In genomic region chr15:37253877-37254276, GRCh38 we compare ENCODE assay signal across 30 cellular contexts.
DNase-seq lines count a peak whose midpoint lies in the region; TF ChIP-seq lines count a peak whose summit lies in the region.
"Had no signal": no experiment of that assay in that cellular context is flagged by ENCODE, and none has a peak within 500 bp of the region (broad histone marks: within the 10 kb centered on the region; RNA-seq: fewer than 3 reads in every experiment).

No MANE protein-coding gene starts in this region.

- no peaks in the 10 kb centered on the region for H3K79me2 ChIP-seq in smooth muscle cell (ENCODE audit: low read depth)

- no peaks in the 10 kb centered on the region for H3K36me3 Mint-ChIP-seq in mesothelial cell of epicardium
- H3K36me3 Mint-ChIP-seq: activated naive CD4-positive, alpha-beta T cell treated with anti-CD3 and anti-CD28 coated beads, Interleukin-2, amount 10 ng/mL, durations not matched to agents 7 days and 5 days; natural killer cell treated with Interleukin-12 subunit alpha and Interleukin-12 subunit beta and Interleukin-15 and Interleukin-18, amount 100 ng/mL, for 72 hours; stimulated activated effector memory CD8-positive, alpha-beta T cell treated with anti-CD3 and anti-CD28 coated beads, Interleukin-12 subunit alpha, Interleukin-12 subunit beta, amount 100 ng/mL, for 72 hours had no signal

- H3F3A ChIP-seq in smooth muscle cell (ENCODE audit: low read depth): no peaks in the 10 kb centered on the region

- H3K4me3 ChIP-seq in fibroblast of villous mesenchyme (ENCODE audit: low read depth, low read length) (no peak overlapping the region), smooth muscle cell (no peak overlapping the region)
- H3K4me3 ChIP-seq: coronary artery, GM23338, left ventricle myocardium inferior, psoas muscle, upper lobe of left lung had no signal

- peak overlapping the region; percentile 65 for H3K4me2 ChIP-seq in smooth muscle cell
- H3K4me2 ChIP-seq: GM23338 had no signal

- WGBS in smooth muscle cell (ENCODE audit: low lambda C conversion rate): 29% methylated on average over 7 of the region's 7 CpGs

- peaks cover 12% of the 10 kb centered on the region for H3K9me3 Mint-ChIP-seq in mesothelial cell of epicardium
- H3K9me3 Mint-ChIP-seq: activated naive CD4-positive, alpha-beta T cell treated with anti-CD3 and anti-CD28 coated beads, Interleukin-2, amount 10 ng/mL, durations not matched to agents 7 days and 5 days; GM23338 had no signal

- H3K9ac ChIP-seq in smooth muscle cell (ENCODE audit: low read depth): no peak overlapping the region

- H4K20me1 ChIP-seq in smooth muscle cell (ENCODE audit: low read depth): no peaks in the 10 kb centered on the region

- H3K4me3 Mint-ChIP-seq in mesothelial cell of epicardium: no peak overlapping the region
- H3K4me3 Mint-ChIP-seq: activated CD4-positive, alpha-beta memory T cell treated with anti-CD3 and anti-CD28 coated beads, Interleukin-2, amount 10 ng/mL, durations not matched to agents 7 days and 5 days; activated naive CD4-positive, alpha-beta T cell treated with anti-CD3 and anti-CD28 coated beads, Interleukin-2, amount 10 ng/mL, durations not matched to agents 7 days and 5 days; GM23338; natural killer cell treated with Interleukin-12 subunit alpha and Interleukin-12 subunit beta and Interleukin-15 and Interleukin-18, amount 100 ng/mL, for 72 hours; stimulated activated effector memory CD8-positive, alpha-beta T cell treated with anti-CD3 and anti-CD28 coated beads, Interleukin-12 subunit alpha, Interleukin-12 subunit beta, amount 100 ng/mL, for 72 hours; T-helper 2 cell treated with Interferon-gamma antibody and Interleukin-4, amounts not matched to agents 5 μg/mL and 100 μg/mL, for 36 hours had no signal

- H3K27ac ChIP-seq in smooth muscle cell (ENCODE audit: low read depth): no peak overlapping the region
- H3K27ac ChIP-seq: coronary artery, left ventricle myocardium inferior, psoas muscle, upper lobe of left lung had no signal

- no peaks in the 10 kb centered on the region for H3K4me1 ChIP-seq in smooth muscle cell (ENCODE audit: low read depth)
- H3K4me1 ChIP-seq: left ventricle myocardium inferior, psoas muscle, upper lobe of left lung had no signal

- peak; percentile 20 for DNase-seq in GM04503 (ENCODE audit: low read depth)
- DNase-seq in amniotic epithelial cell (ENCODE audit: low read depth): peak; percentile 19
- DNase-seq in fibroblast of villous mesenchyme (ENCODE audit: low read depth): peak; percentile 32
- no peak for DNase-seq in smooth muscle cell (lab: John Stamatoyannopoulos, UW; ENCODE audit: unreplicated experiment)
- no peak for DNase-seq in mesothelial cell of epicardium (ENCODE audit: low spot score in 2 of 2, unreplicated experiment in 2 of 2)
- no peak for DNase-seq in AML-193 (lab: John Stamatoyannopoulos, UW)
- DNase-seq in cardiac septum (ENCODE audit: low spot score): no peak
- DNase-seq: activated CD4-positive, alpha-beta memory T cell treated with anti-CD3 and anti-CD28 coated beads, Interleukin-2, amount 10 ng/mL, durations not matched to agents 7 days and 5 days; activated CD4-positive, CD25-positive, alpha-beta regulatory T cell treated with anti-CD3 and anti-CD28 coated beads, Interleukin-2, amount 50 U/mL, for 72 hours; activated CD8-positive, alpha-beta memory T cell treated with anti-CD3 and anti-CD28 coated beads, Interleukin-2, amount 50 U/mL, for 48 hours; activated naive CD4-positive, alpha-beta T cell treated with anti-CD3 and anti-CD28 coated beads, Interleukin-2, amount 10 ng/mL, durations not matched to agents 7 days and 5 days; amniotic stem cell; DND-41; effector memory CD4-positive, alpha-beta T cell; head of caudate nucleus; KG1; left ventricle myocardium inferior; MM.1S; NCI-H1417; NCI-H2081 treated with DMSO at 0.1 percent for 48 hours; NCI-H2227 treated with DMSO at 0.1 percent for 48 hours; psoas muscle; SHP77; substantia nigra; upper lobe of left lung had no signal

- peaks cover 10% of the 10 kb centered on the region for H3K4me1 Mint-ChIP-seq in mesothelial cell of epicardium
- H3K4me1 Mint-ChIP-seq: activated CD4-positive, alpha-beta memory T cell treated with anti-CD3 and anti-CD28 coated beads, Interleukin-2, amount 10 ng/mL, durations not matched to agents 7 days and 5 days; activated naive CD4-positive, alpha-beta T cell treated with anti-CD3 and anti-CD28 coated beads, Interleukin-2, amount 10 ng/mL, durations not matched to agents 7 days and 5 days; GM23338; stimulated activated effector memory CD8-positive, alpha-beta T cell treated with anti-CD3 and anti-CD28 coated beads, Interleukin-12 subunit alpha, Interleukin-12 subunit beta, amount 100 ng/mL, for 72 hours had no signal

- H3K27ac Mint-ChIP-seq in mesothelial cell of epicardium: no peak overlapping the region
- H3K27ac Mint-ChIP-seq: activated CD4-positive, alpha-beta memory T cell treated with anti-CD3 and anti-CD28 coated beads, Interleukin-2, amount 10 ng/mL, durations not matched to agents 7 days and 5 days; activated naive CD4-positive, alpha-beta T cell treated with anti-CD3 and anti-CD28 coated beads, Interleukin-2, amount 10 ng/mL, durations not matched to agents 7 days and 5 days; GM23338; natural killer cell treated with Interleukin-12 subunit alpha and Interleukin-12 subunit beta and Interleukin-15 and Interleukin-18, amount 100 ng/mL, for 72 hours; stimulated activated effector memory CD8-positive, alpha-beta T cell treated with anti-CD3 and anti-CD28 coated beads, Interleukin-12 subunit alpha, Interleukin-12 subunit beta, amount 100 ng/mL, for 72 hours; T-helper 2 cell treated with Interferon-gamma antibody and Interleukin-4, amounts not matched to agents 5 μg/mL and 100 μg/mL, for 36 hours had no signal

- no peaks in the 10 kb centered on the region for H3K27me3 ChIP-seq in smooth muscle cell (ENCODE audit: low read depth)
- H3K27me3 ChIP-seq: upper lobe of left lung had no signal

- H2AFZ ChIP-seq in smooth muscle cell (ENCODE audit: low read depth): peak overlapping the region; percentile 56
- H2AFZ ChIP-seq: GM23338 had no signal

- no peaks in the 10 kb centered on the region for H3K9me3 ChIP-seq in smooth muscle cell (replicated peaks; ENCODE audit: low read depth)
- H3K9me3 ChIP-seq: left ventricle myocardium inferior, psoas muscle, upper lobe of left lung had no signal

- H3K27me3 Mint-ChIP-seq in mesothelial cell of epicardium (ENCODE audit: low read depth): no peaks in the 10 kb centered on the region
- H3K27me3 Mint-ChIP-seq: activated CD4-positive, alpha-beta memory T cell treated with anti-CD3 and anti-CD28 coated beads, Interleukin-2, amount 10 ng/mL, durations not matched to agents 7 days and 5 days; activated naive CD4-positive, alpha-beta T cell treated with anti-CD3 and anti-CD28 coated beads, Interleukin-2, amount 10 ng/mL, durations not matched to agents 7 days and 5 days; natural killer cell treated with Interleukin-12 subunit alpha and Interleukin-12 subunit beta and Interleukin-15 and Interleukin-18, amount 100 ng/mL, for 72 hours had no signal

- intact Hi-C loops in cardiac septum (cut with DNase I): no loop called here

- no peaks in the 10 kb centered on the region for H3K36me3 ChIP-seq in smooth muscle cell (ENCODE audit: low read depth)
- H3K36me3 ChIP-seq: left ventricle myocardium inferior, upper lobe of left lung had no signal

- TF ChIP-seq CTCF in fibroblast of villous mesenchyme (IDR thresholded peaks at IDR 0.05; ENCODE audit: insufficient read depth, low read depth, low read length) (no peak), smooth muscle cell (IDR thresholded peaks at IDR 0.05; ENCODE audit: borderline replicate concordance, insufficient read depth, poor library complexity, severe bottlenecking) (no peak), mesothelial cell of epicardium (IDR thresholded peaks at IDR 0.05; ENCODE audit: unreplicated experiment) (no peak)

Comparison
In these comparisons a context has a peak if more than half of its experiments do, and no peak if none do; other contexts are left out.
1. DNase-seq: peak in GM04503 (single experiment), amniotic epithelial cell (single experiment) and fibroblast of villous mesenchyme (single experiment); none in smooth muscle cell (single experiment), mesothelial cell of epicardium (0 of 2), AML-193 (0 of 2) and cardiac septum (single experiment).